ENCODE assay signal across 18 cellular contexts in the genomic region with DNA sequence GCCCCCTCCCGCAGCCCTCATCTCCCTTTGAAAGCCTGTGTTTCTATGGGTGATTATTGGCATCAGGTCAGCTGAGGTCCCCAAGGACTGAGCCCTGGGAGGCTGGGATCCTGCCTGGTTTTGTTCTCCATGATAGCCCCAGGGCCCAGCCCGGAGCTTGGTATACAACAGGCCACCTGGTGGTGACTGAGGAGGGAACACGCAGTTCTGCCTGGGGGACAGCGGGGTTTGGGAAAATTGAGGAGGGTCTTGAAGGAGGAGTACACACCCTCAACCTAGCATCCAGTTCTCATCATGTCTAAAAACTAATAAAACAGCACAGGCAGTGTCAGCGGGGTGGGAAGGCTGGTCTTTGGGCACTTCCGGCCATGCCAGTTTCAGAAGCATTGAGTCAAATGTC.
DNase-seq lines count a peak whose midpoint lies in the region; FAIRE-seq and TF ChIP-seq lines count a peak whose summit lies in the region.
"Had no signal": no experiment of that assay in that cellular context is flagged by ENCODE, and none has a peak within 500 bp of the region (broad histone marks: within the 10 kb centered on the region; RNA-seq: fewer than 3 reads in every experiment).

No MANE protein-coding gene starts in this region.

- no peak overlapping the region for H2BK5ac ChIP-seq in H1 (ENCODE audit: low read depth, low read length)

- H3K23ac ChIP-seq in H1 (ENCODE audit: insufficient read length) = no peak overlapping the region

- no peaks in the 10 kb centered on the region for H3K79me1 ChIP-seq in H1 (ENCODE audit: low read depth, low read length)

- no peak overlapping the region for H4K5ac ChIP-seq in H1 (ENCODE audit: insufficient read length, low read depth, low read length)

- H2AK5ac ChIP-seq in H1 (ENCODE audit: low read depth, low read length) = no peak overlapping the region

- no peaks in the 10 kb centered on the region for H3K79me2 ChIP-seq in H1 (ENCODE audit: control insufficient read depth in 1 of 2, insufficient read depth in 2 of 2, low read length in 2 of 2)

- H4K91ac ChIP-seq in H1 (replicated peaks; ENCODE audit: insufficient read length, low read length) = no peak overlapping the region

- H2BK12ac ChIP-seq in H1 (ENCODE audit: low read depth, low read length) = no peak overlapping the region

- TF ChIP-seq POLR2A in H1 (IDR thresholded peaks at IDR 0.05; ENCODE audit: control extremely low read depth in 1 of 2, low read depth in 2 of 2, low read length in 2 of 2) (no peak), esophagus muscularis mucosa (IDR thresholded peaks at IDR 0.05; ENCODE audit: low read depth) (no peak)

- H3K4me1 ChIP-seq in H1 (replicated peaks in 1 of 4; ENCODE audit: control insufficient read depth in 3 of 4, insufficient read depth in 4 of 4, low read length in 3 of 4) (peaks cover 0 to 7% (median 2%) of the 10 kb centered on the region in 4 experiments; a peak in 3 of 7 replicates), esophagus muscularis mucosa (peaks cover 0 to 29% (median 21%) of the 10 kb centered on the region in 4 donors)
- H3K4me1 ChIP-seq: upper lobe of left lung had no signal

- no peak overlapping the region for H4K8ac ChIP-seq in H1 (ENCODE audit: extremely low read depth, insufficient read depth, low read length)

- H3K56ac ChIP-seq in H1 (replicated peaks; ENCODE audit: insufficient read length, low read depth, low read length) = no peak overlapping the region

- TF ChIP-seq CTCF in LNCaP clone FGC (IDR thresholded peaks at IDR 0.05; ENCODE audit: control insufficient read depth, extremely low read depth, insufficient read depth) (0 out of 2 replicates have a peak, but pooled peaks have one; percentile 7), H1 (IDR thresholded peaks at IDR 0.05; ENCODE audit: control extremely low read depth in 1 of 3, insufficient read depth in 1 of 3, low read depth in 1 of 3, low read length in 3 of 3) (peak; percentile 69 to 80 (median 76)), foreskin fibroblast (IDR thresholded peaks at IDR 0.05; ENCODE audit: low read depth, low read length) (no peak), esophagus muscularis mucosa (IDR thresholded peaks at IDR 0.05) (no peak)

- TF ChIP-seq RAD21 in H1 (IDR thresholded peaks at IDR 0.05 in 1 of 2, conservative IDR thresholded peaks at IDR 0.05 in 1 of 2; ENCODE audit: low read depth in 2 of 2, low read length in 2 of 2) = peak; percentile 49 to 67

- H2BK20ac ChIP-seq in H1 (ENCODE audit: low read length) = no peak overlapping the region

- no peak overlapping the region for H3K4me3 ChIP-seq in LNCaP clone FGC (ENCODE audit: low read depth, low read length)
- H3K4me3 ChIP-seq in H1 (ENCODE audit: extremely low read depth in 1 of 4, insufficient read depth in 2 of 4, low read depth in 3 of 4, low read length in 4 of 4) = no peak overlapping the region
- H3K4me3 ChIP-seq in foreskin fibroblast (ENCODE audit: low read depth in 1 of 2, low read length in 2 of 2) = no peak overlapping the region
- no peak overlapping the region for H3K4me3 ChIP-seq in esophagus muscularis mucosa
- H3K4me3 ChIP-seq: upper lobe of left lung had no signal

- TF ChIP-seq EP300 in H1 (IDR thresholded peaks at IDR 0.05; ENCODE audit: borderline replicate concordance in 1 of 2, low read depth in 2 of 2, low read length in 2 of 2) = no peak
- TF ChIP-seq EP300 in esophagus muscularis mucosa (IDR thresholded peaks at IDR 0.05) = no peak

- H3K23me2 ChIP-seq in H1 (ENCODE audit: low read depth, low read length) = no peaks in the 10 kb centered on the region

- no peak overlapping the region for H2AFZ ChIP-seq in H1 (ENCODE audit: low read length)

- no peak overlapping the region for H3K4ac ChIP-seq in H1 (replicated peaks; ENCODE audit: insufficient read length, low read depth, low read length)

- no peak for FAIRE-seq in H1 (lab: Jason Lieb, UNC)
- FAIRE-seq: GM12891, keratinocyte, RCC 7860, small intestine had no signal

- H3K18ac ChIP-seq in H1 (ENCODE audit: extremely low read depth, low read length) = no peak overlapping the region

- H3K9ac ChIP-seq in H1 (replicated peaks in 1 of 4; ENCODE audit: extremely low read depth in 1 of 4, low read depth in 3 of 4, low read length in 3 of 4) = no peak overlapping the region

- no peak overlapping the region for H3K27ac ChIP-seq in H1 (ENCODE audit: low read depth, low read length)
- no peak overlapping the region for H3K27ac ChIP-seq in esophagus muscularis mucosa (replicated peaks in 1 of 4)
- H3K27ac ChIP-seq: upper lobe of left lung had no signal

- no peak overlapping the region for H2BK15ac ChIP-seq in H1 (ENCODE audit: low read length)

- no peak overlapping the region for H3K14ac ChIP-seq in H1 (ENCODE audit: insufficient read length)

- H3K9me3 ChIP-seq in H1 (ENCODE audit: insufficient read depth in 2 of 2, low read depth in 1 of 2, low read length in 1 of 2) = no peaks in the 10 kb centered on the region
- H3K9me3 ChIP-seq in esophagus muscularis mucosa = no peaks in the 10 kb centered on the region
- H3K9me3 ChIP-seq: upper lobe of left lung had no signal

- H2BK120ac ChIP-seq in H1 (replicated peaks; ENCODE audit: low read depth, low read length) = no peak overlapping the region

- H4K20me1 ChIP-seq in H1 (replicated peaks in 1 of 2; ENCODE audit: control insufficient read depth in 1 of 2, insufficient read depth in 2 of 2, low read length in 2 of 2) = no peaks in the 10 kb centered on the region

- CTCF ChIA-PET in H1 (lab: Charles Lee; ENCODE audit: partially characterized antibody) = interaction anchor here (0.7 to 2.2 kb wide), 16 partner anchors 9 to 127 kb away, joined by 3 to 13 read pairs (median 3); no protein-coding TSS in a partner anchor

- POLR2A ChIA-PET in H1 (lab: Charles Lee; ENCODE audit: partially characterized antibody) = interaction anchor here (0.5 kb wide), 1 partner anchor 189 kb away, joined by 3 read pairs; no protein-coding TSS in a partner anchor

- H3K27me3 ChIP-seq in H1 (replicated peaks in 1 of 4; ENCODE audit: control insufficient read depth in 3 of 4, extremely low read depth in 1 of 4, insufficient read depth in 3 of 4, low read length in 3 of 4) = no peaks in the 10 kb centered on the region
- H3K27me3 ChIP-seq in esophagus muscularis mucosa = no peaks in the 10 kb centered on the region
- H3K27me3 ChIP-seq: upper lobe of left lung had no signal

- H3K4me2 ChIP-seq in H1 (ENCODE audit: insufficient read depth in 1 of 2, low read depth in 2 of 2, low read length in 2 of 2) = no peak overlapping the region

- 86% methylated on average over 6 of the region's 6 CpGs; no CpG with 5 or more reads in 1 of the 2 experiments for WGBS in H1 (ENCODE audit: extremely low coverage in 1 of 2, insufficient coverage in 1 of 2, insufficient read length in 1 of 2, insufficient replicate concordance in 2 of 2, low coverage in 1 of 2, low lambda C conversion rate in 2 of 2, missing lambda C conversion rate in 1 of 2), 2 experiments
- 97% methylated on average over 6 of the region's 6 CpGs for WGBS in esophagus muscularis mucosa

- intact Hi-C loops in posterior vena cava (cut with DNase I) (no loop called here), esophagus muscularis mucosa (cut with DNase I) (no loop called here)

- H3K36me3 ChIP-seq in H1 (ENCODE audit: control insufficient read depth in 2 of 4, insufficient read depth in 4 of 4, low read length in 3 of 4) (no peaks in the 10 kb centered on the region), esophagus muscularis mucosa (no peaks in the 10 kb centered on the region)
- H3K36me3 ChIP-seq: upper lobe of left lung had no signal

- DNase-seq in NCI-H1436 treated with DMSO at 0.1 percent for 48 hours (lab: John Stamatoyannopoulos, UW) = peak; percentile 15
- no peak for DNase-seq in NCI-H1436 (lab: John Stamatoyannopoulos, UW)
- no peak for DNase-seq in LNCaP clone FGC (ENCODE audit: low read depth)
- peak in 1 of 2 experiments; percentile 66 for DNase-seq in H1 (ENCODE audit: low read depth in 1 of 2, low spot score in 2 of 2)
- DNase-seq in posterior vena cava (ENCODE audit: low spot score) = peak; percentile 50
- no peak for DNase-seq in foreskin fibroblast
- DNase-seq in NCI-H187 treated with DMSO at 0.1 percent for 48 hours (lab: John Stamatoyannopoulos, UW) = no peak
- no peak for DNase-seq in esophagus muscularis mucosa (ENCODE audit: extremely low spot score)
- DNase-seq: 8988T; activated CD8-positive, alpha-beta T cell treated with anti-CD3 and anti-CD28 coated beads for 36 hours; HCEC 1CT; midbrain; NCI-H1048; small intestine; upper lobe of left lung had no signal

TF ChIP-seq in H1, 55 proteins besides CTCF, POLR2A, EP300 and RAD21:
- no peak for TF ChIP-seq NRF1 (IDR thresholded peaks at IDR 0.05; ENCODE audit: low read depth, low read length)
- no peak for TF ChIP-seq SP2 (IDR thresholded peaks at IDR 0.05; ENCODE audit: low read length)
- TF ChIP-seq SIRT6 (IDR thresholded peaks at IDR 0.05; ENCODE audit: low read length) = no peak
- no peak for TF ChIP-seq BRCA1 (IDR thresholded peaks at IDR 0.05; ENCODE audit: low read depth, low read length)
- no peak for TF ChIP-seq ZNF274 (IDR thresholded peaks at IDR 0.05; ENCODE audit: borderline replicate concordance, extremely low read depth, low read length)
- TF ChIP-seq RNF2 (IDR thresholded peaks at IDR 0.05; ENCODE audit: borderline replicate concordance, low read depth, low read length, missing control alignments, poor library complexity, severe bottlenecking) = no peak
- TF ChIP-seq CBX5 (IDR thresholded peaks at IDR 0.05; ENCODE audit: low read depth, low read length) = no peak
- TF ChIP-seq TBP (IDR thresholded peaks at IDR 0.05; ENCODE audit: low read depth, low read length) = no peak
- TF ChIP-seq ASH2L (IDR thresholded peaks at IDR 0.05; ENCODE audit: low read length) = no peak
- TF ChIP-seq FOSL1 (IDR thresholded peaks at IDR 0.05; ENCODE audit: insufficient read depth, low read depth, low read length) = no peak
- no peak for TF ChIP-seq BCL11A (IDR thresholded peaks at IDR 0.05; ENCODE audit: low read depth in 2 of 2, low read length in 2 of 2)
- TF ChIP-seq, protein P1, sequence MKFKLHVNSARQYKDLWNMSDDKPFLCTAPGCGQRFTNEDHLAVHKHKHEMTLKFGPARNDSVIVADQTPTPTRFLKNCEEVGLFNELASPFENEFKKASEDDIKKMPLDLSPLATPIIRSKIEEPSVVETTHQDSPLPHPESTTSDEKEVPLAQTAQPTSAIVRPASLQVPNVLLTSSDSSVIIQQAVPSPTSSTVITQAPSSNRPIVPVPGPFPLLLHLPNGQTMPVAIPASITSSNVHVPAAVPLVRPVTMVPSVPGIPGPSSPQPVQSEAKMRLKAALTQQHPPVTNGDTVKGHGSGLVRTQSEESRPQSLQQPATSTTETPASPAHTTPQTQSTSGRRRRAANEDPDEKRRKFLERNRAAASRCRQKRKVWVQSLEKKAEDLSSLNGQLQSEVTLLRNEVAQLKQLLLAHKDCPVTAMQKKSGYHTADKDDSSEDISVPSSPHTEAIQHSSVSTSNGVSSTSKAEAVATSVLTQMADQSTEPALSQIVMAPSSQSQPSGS (IDR thresholded peaks at IDR 0.05; ENCODE audit: low read length) = no peak
- no peak for TF ChIP-seq SUZ12 (IDR thresholded peaks at IDR 0.05; ENCODE audit: low read length)
- TF ChIP-seq JUN (IDR thresholded peaks at IDR 0.05; ENCODE audit: low read depth, low read length) = no peak

Comparison
In these comparisons a context has a peak if more than half of its experiments do, and no peak if none do; other contexts are left out.
1. DNase-seq: peak in NCI-H1436 treated with DMSO at 0.1 percent for 48 hours (single experiment) and posterior vena cava (single experiment); none in NCI-H1436 (single experiment), LNCaP clone FGC (single experiment), foreskin fibroblast (0 of 2), NCI-H187 treated with DMSO at 0.1 percent for 48 hours (single experiment) and esophagus muscularis mucosa (single experiment).
2. CTCF ChIP-seq: peak in LNCaP clone FGC (single experiment) and H1 (3 of 3); none in foreskin fibroblast (single experiment) and esophagus muscularis mucosa (0 of 3).